Comparison of ENCODE assay signal across 1 cellular context in genomic region chr18:12334280-12335262, GRCh38.
TF ChIP-seq lines count a peak whose summit lies in the region.

No MANE protein-coding gene starts in this region.

TF ChIP-seq in GM12878, 131 proteins besides CTCF, POLR2A, EP300 and RAD21:
- TF ChIP-seq STAT3 (IDR thresholded peaks at IDR 0.05; ENCODE audit: low read depth, low read length): no peak
